In the genomic region with DNA sequence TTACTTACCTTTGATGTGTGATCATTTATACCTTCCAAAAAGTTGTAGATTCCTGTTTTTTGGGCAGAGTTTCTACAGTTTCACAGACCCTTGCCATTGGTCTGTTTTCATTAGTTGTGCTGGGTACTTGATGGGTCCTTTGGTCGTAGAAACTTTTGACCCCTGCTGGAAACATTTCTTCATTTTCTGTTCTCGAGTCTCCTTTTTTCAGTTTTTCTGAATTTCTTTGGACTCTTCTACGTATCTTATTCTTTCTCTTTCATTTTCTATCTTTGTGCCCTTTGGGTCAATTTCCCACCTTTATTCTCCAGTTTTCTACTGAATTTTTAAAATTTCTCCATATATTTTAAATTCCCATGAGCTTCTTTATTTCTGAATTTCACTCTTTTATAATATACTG, we compare ENCODE assay signal across 26 cellular contexts. TPM values are rescaled to one million over a fixed set of nuclear protein-coding genes. Genes with fewer than 3 reads are reported as not detected.
DNase-seq lines count a peak whose midpoint lies in the region; ATAC-seq, FAIRE-seq and TF ChIP-seq lines count a peak whose summit lies in the region.
"Had no signal": no experiment of that assay in that cellular context is flagged by ENCODE, and none has a peak within 500 bp of the region (broad histone marks: within the 10 kb centered on the region; RNA-seq: fewer than 3 reads in every experiment).

No MANE protein-coding gene starts in this region.

- H3K27me3 ChIP-seq in GM23338 (ENCODE audit: insufficient read depth): no peaks in the 10 kb centered on the region
- H3K27me3 ChIP-seq in GM12878 (replicated peaks in 1 of 2; ENCODE audit: control insufficient read depth in 2 of 2, insufficient read depth in 2 of 2, low read length in 1 of 2): no peaks in the 10 kb centered on the region
- H3K27me3 ChIP-seq in vagina: no peaks in the 10 kb centered on the region
- H3K27me3 ChIP-seq: BLaER1, body of pancreas, left lung, Peyer's patch, suprapubic skin, uterus had no signal

- WGBS in GM12878 (ENCODE audit: insufficient coverage, insufficient replicate concordance, low lambda C conversion rate, missing lambda C conversion rate): 85% methylated on average over 3 of the region's 3 CpGs

- TF ChIP-seq RAD21 in GM12878 (IDR thresholded peaks at IDR 0.05; ENCODE audit: insufficient read depth, low read depth, low read length): no peak

- H3K9me3 Mint-ChIP-seq in activated CD4-positive, alpha-beta memory T cell treated with anti-CD3 and anti-CD28 coated beads, Interleukin-2, amount 10 ng/mL, durations not matched to agents 7 days and 5 days: peaks cover 13% of the 10 kb centered on the region
- peaks cover 10% of the 10 kb centered on the region for H3K9me3 Mint-ChIP-seq in activated CD4-positive, alpha-beta memory T cell treated with anti-CD3 and anti-CD28 coated beads for 36 hours
- H3K9me3 Mint-ChIP-seq in GM23338 (peaks cover 7% of the 10 kb centered on the region), osteocyte (ENCODE audit: unreplicated experiment) (peaks cover 8% of the 10 kb centered on the region), nephron progenitor cell (peaks cover 28% of the 10 kb centered on the region)

- H2AFZ ChIP-seq in GM23338 (no peak overlapping the region), GM12878 (ENCODE audit: control insufficient read depth, low read depth, low read length) (no peak overlapping the region)

- 0 out of 2 replicates have a peak overlapping the region, but pooled peaks have one; percentile 18 for H3K4me2 ChIP-seq in GM23338
- peak overlapping the region; percentile 26 for H3K4me2 ChIP-seq in GM12878 (ENCODE audit: control insufficient read depth, insufficient read depth)
- H3K4me2 ChIP-seq: BLaER1 had no signal

- H3K36me3 Mint-ChIP-seq in activated CD4-positive, alpha-beta memory T cell treated with anti-CD3 and anti-CD28 coated beads, Interleukin-2, amount 10 ng/mL, durations not matched to agents 7 days and 5 days (ENCODE audit: low read depth): peaks cover 11% of the 10 kb centered on the region
- H3K36me3 Mint-ChIP-seq in activated CD4-positive, alpha-beta memory T cell treated with anti-CD3 and anti-CD28 coated beads for 36 hours: peaks cover 7% of the 10 kb centered on the region
- H3K36me3 Mint-ChIP-seq in GM23338 (ENCODE audit: low read depth) (peaks cover 14% of the 10 kb centered on the region; the same call in 2 of the 3 replicates), osteocyte (ENCODE audit: unreplicated experiment) (peaks cover 7% of the 10 kb centered on the region), nephron progenitor cell (ENCODE audit: low read depth) (peaks cover 20% of the 10 kb centered on the region)

- H3F3A ChIP-seq in GM23338 (replicated peaks; ENCODE audit: low read depth): no peaks in the 10 kb centered on the region

- H3K9me3 ChIP-seq in GM12878 (replicated peaks; ENCODE audit: control insufficient read depth, insufficient read depth, low read length): peaks cover 6% of the 10 kb centered on the region
- H3K9me3 ChIP-seq in vagina: no peaks in the 10 kb centered on the region
- H3K9me3 ChIP-seq: body of pancreas, Peyer's patch, uterus had no signal

- TF ChIP-seq EP300 in GM12878 (IDR thresholded peaks at IDR 0.05; ENCODE audit: borderline replicate concordance in 1 of 2, control insufficient read depth in 1 of 2, low read depth in 2 of 2, low read length in 2 of 2): no peak

- H3K9ac ChIP-seq in GM12878 (ENCODE audit: control insufficient read depth, insufficient read depth, low read length): no peak overlapping the region
- H3K9ac ChIP-seq: BLaER1 had no signal

- H3K4me1 ChIP-seq in GM23338 (ENCODE audit: insufficient read depth): peaks cover 11% of the 10 kb centered on the region; the same call in 1 of the 2 replicates
- no peaks in the 10 kb centered on the region for H3K4me1 ChIP-seq in GM12878 (ENCODE audit: control insufficient read depth, insufficient read depth, low read length)
- peaks cover 50% of the 10 kb centered on the region for H3K4me1 ChIP-seq in vagina
- H3K4me1 ChIP-seq: BLaER1, uterus had no signal

- DNase-seq in activated CD4-positive, alpha-beta memory T cell treated with anti-CD3 and anti-CD28 coated beads, Interleukin-2, amount 10 ng/mL, durations not matched to agents 7 days and 5 days: no peak
- no peak for DNase-seq in activated CD4-positive, alpha-beta memory T cell treated with anti-CD3 and anti-CD28 coated beads for 36 hours
- DNase-seq in GM23338 (ENCODE audit: low spot score) (no peak), GM12878 (ENCODE audit: low read depth, low spot score) (no peak), osteocyte (ENCODE audit: extremely low spot score, unreplicated experiment) (no peak), nephron progenitor cell (no peak), NCI-H2227 (lab: John Stamatoyannopoulos, UW; ENCODE audit: unreplicated experiment) (no peak), vagina (ENCODE audit: extremely low spot score in 2 of 2) (no peak)
- DNase-seq: 8988T; activated CD8-positive, alpha-beta memory T cell treated with anti-CD3 and anti-CD28 coated beads for 24 hours; body of pancreas; glutamatergic neuron; Kasumi-1; left lung; NCI-H1092; NCI-H2081; NCI-H446 treated with DMSO at 0.1 percent for 48 hours; NK-92 treated with Interleukin-12 subunit alpha and Interleukin-12 subunit beta, amount 100 ng/mL, for 24 hours; Peyer's patch; stimulated activated CD8-positive, alpha-beta memory T cell treated with anti-CD3 and anti-CD28 coated beads, Interleukin-4, amount 100 ng/mL, for 48 hours; T1000; uterus had no signal

- H3K4me1 Mint-ChIP-seq in activated CD4-positive, alpha-beta memory T cell treated with anti-CD3 and anti-CD28 coated beads, Interleukin-2, amount 10 ng/mL, durations not matched to agents 7 days and 5 days: peaks cover 13% of the 10 kb centered on the region
- H3K4me1 Mint-ChIP-seq in activated CD4-positive, alpha-beta memory T cell treated with anti-CD3 and anti-CD28 coated beads for 36 hours (ENCODE audit: low read depth): peaks cover 21% of the 10 kb centered on the region
- peaks cover 29% of the 10 kb centered on the region for H3K4me1 Mint-ChIP-seq in GM23338
- H3K4me1 Mint-ChIP-seq in osteocyte (ENCODE audit: unreplicated experiment): peaks cover 47% of the 10 kb centered on the region
- H3K4me1 Mint-ChIP-seq in nephron progenitor cell: peaks cover 21% of the 10 kb centered on the region

- H4K20me1 ChIP-seq in GM23338 (replicated peaks; ENCODE audit: insufficient read depth) (no peaks in the 10 kb centered on the region; the same call in 1 of the 2 replicates), GM12878 (ENCODE audit: control insufficient read depth, insufficient read depth) (no peaks in the 10 kb centered on the region)

- in situ Hi-C loops in GM12878 (cut with MboI): no loop called here

- CTCF ChIA-PET in activated CD4-positive, alpha-beta memory T cell treated with anti-CD3 and anti-CD28 coated beads, Interleukin-2, amount 10 ng/mL, durations not matched to agents 7 days and 5 days (lab: Charles Lee): no interaction called here
- CTCF ChIA-PET in activated CD4-positive, alpha-beta memory T cell treated with anti-CD3 and anti-CD28 coated beads for 36 hours (lab: Charles Lee): no interaction called here
- CTCF ChIA-PET in GM12878 (lab: Yijun Ruan, JAX): interaction anchor here (0.7 kb wide), 1 partner anchor 23 kb away, joined by 3 read pairs; no protein-coding TSS in a partner anchor

- H3K27me3 Mint-ChIP-seq in activated CD4-positive, alpha-beta memory T cell treated with anti-CD3 and anti-CD28 coated beads, Interleukin-2, amount 10 ng/mL, durations not matched to agents 7 days and 5 days: no peaks in the 10 kb centered on the region
- H3K27me3 Mint-ChIP-seq in activated CD4-positive, alpha-beta memory T cell treated with anti-CD3 and anti-CD28 coated beads for 36 hours: no peaks in the 10 kb centered on the region
- H3K27me3 Mint-ChIP-seq in GM23338 (ENCODE audit: insufficient read depth, low read depth, poor library complexity) (peaks cover 3% of the 10 kb centered on the region), osteocyte (ENCODE audit: unreplicated experiment) (no peaks in the 10 kb centered on the region), nephron progenitor cell (ENCODE audit: low read depth, poor library complexity) (no peaks in the 10 kb centered on the region)
- H3K27me3 Mint-ChIP-seq: activated naive CD8-positive, alpha-beta T cell had no signal

- no peak for FAIRE-seq in GM12878 (lab: Jason Lieb, UNC)

- H3K27ac ChIP-seq in GM23338 (ENCODE audit: low read depth) (no peak overlapping the region), GM12878 (ENCODE audit: control insufficient read depth, insufficient read depth) (peak overlapping the region; percentile 42; the same call in 1 of the 2 replicates), vagina (no peak overlapping the region)
- H3K27ac ChIP-seq: BLaER1, body of pancreas, left lung, Peyer's patch, suprapubic skin had no signal

- no peaks in the 10 kb centered on the region; the same call in 1 of the 2 replicates for H3K9me2 ChIP-seq in GM23338 (ENCODE audit: insufficient read depth)

- H3K4me3 ChIP-seq in GM23338 (no peak overlapping the region), GM12878 (no peak overlapping the region), vagina (no peak overlapping the region)
- H3K4me3 ChIP-seq: BLaER1, body of pancreas, left lung, Peyer's patch, suprapubic skin, uterus had no signal

- intact Hi-C loops in activated CD4-positive, alpha-beta memory T cell treated with anti-CD3 and anti-CD28 coated beads for 36 hours (cut with micrococcal nuclease): no loop called here
- intact Hi-C loops in GM12878 (cut with micrococcal nuclease; ENCODE audit: unreplicated experiment): no loop called here
- intact Hi-C loops in vagina (cut with DNase I): no loop called here

- no peaks in the 10 kb centered on the region for H3K36me3 ChIP-seq in GM23338 (ENCODE audit: insufficient read depth)
- H3K36me3 ChIP-seq in GM12878 (ENCODE audit: control insufficient read depth in 2 of 2, insufficient read depth in 2 of 2, low read length in 1 of 2): no peaks in the 10 kb centered on the region
- H3K36me3 ChIP-seq in vagina: no peaks in the 10 kb centered on the region
- H3K36me3 ChIP-seq: left lung, Peyer's patch, suprapubic skin, uterus had no signal

- no peak for TF ChIP-seq POLR2A in GM12878 (IDR thresholded peaks at IDR 0.05; ENCODE audit: low read depth, low read length)
- no peak for TF ChIP-seq POLR2A in vagina (IDR thresholded peaks at IDR 0.05)

- SMC1A ChIA-PET in GM12878 (lab: Charles Lee; ENCODE audit: uncharacterized antibody, unreplicated experiment): interaction anchor here (0.7 to 1.3 kb wide), 3 partner anchors 9 to 177 kb away, joined by 3 read pairs; no protein-coding TSS in a partner anchor

- no peak for TF ChIP-seq CTCF in GM23338 (conservative IDR thresholded peaks at IDR 0.05; ENCODE audit: low read depth in 2 of 2)
- TF ChIP-seq CTCF in GM12878 (IDR thresholded peaks at IDR 0.05 in 2 of 3, conservative IDR thresholded peaks at IDR 0.05 in 1 of 3; ENCODE audit: control insufficient read depth in 2 of 3, extremely low read depth in 1 of 3, insufficient read depth in 1 of 3, low read depth in 3 of 3, low read length in 3 of 3): no peak
- no peak for TF ChIP-seq CTCF in osteocyte (IDR thresholded peaks at IDR 0.05)
- TF ChIP-seq CTCF in nephron progenitor cell (IDR thresholded peaks at IDR 0.05): no peak
- no peak for TF ChIP-seq CTCF in vagina (IDR thresholded peaks at IDR 0.05)

- ATAC-seq in GM23338 (no peak), GM12878 (no peak; the same call in 2 of the 3 replicates)
- ATAC-seq: body of pancreas, left lung had no signal

- POLR2A ChIA-PET in activated CD4-positive, alpha-beta memory T cell treated with anti-CD3 and anti-CD28 coated beads, Interleukin-2, amount 10 ng/mL, durations not matched to agents 7 days and 5 days (lab: Charles Lee): no interaction called here
- POLR2A ChIA-PET in activated CD4-positive, alpha-beta memory T cell treated with anti-CD3 and anti-CD28 coated beads for 36 hours (lab: Charles Lee): no interaction called here
- POLR2A ChIA-PET in GM12878 (lab: Charles Lee): no interaction called here

- H3K79me2 ChIP-seq in GM23338 (replicated peaks; ENCODE audit: insufficient read depth): peaks cover 93% of the 10 kb centered on the region
- H3K79me2 ChIP-seq in GM12878 (ENCODE audit: control insufficient read depth, insufficient read depth, low read length): peaks cover 64% of the 10 kb centered on the region

- no TSS peak for BruUV-seq in GM12878 (replicated peaks; lab: Mats Ljungman, UMichigan)

- H3K4me3 Mint-ChIP-seq in activated CD4-positive, alpha-beta memory T cell treated with anti-CD3 and anti-CD28 coated beads, Interleukin-2, amount 10 ng/mL, durations not matched to agents 7 days and 5 days: peak overlapping the region; percentile 21
- no peak overlapping the region for H3K4me3 Mint-ChIP-seq in activated CD4-positive, alpha-beta memory T cell treated with anti-CD3 and anti-CD28 coated beads for 36 hours
- H3K4me3 Mint-ChIP-seq in GM23338 (no peak overlapping the region), osteocyte (ENCODE audit: unreplicated experiment) (peak overlapping the region; percentile 54), nephron progenitor cell (no peak overlapping the region)
- H3K4me3 Mint-ChIP-seq: activated naive CD8-positive, alpha-beta T cell; activated T-helper 1 cell treated with anti-CD3 and anti-CD28 coated beads, Interleukin-12 subunit alpha, Interleukin-12 subunit beta, Interleukin-2, Interleukin-4 antibody, amounts not matched to agents 30 ng/mL and 10 ng/mL and 1 ng/mL, durations not matched to agents 14 hours and 24 hours and 36 hours had no signal

- RAD21 ChIA-PET in GM12878 (lab: Charles Lee; ENCODE audit: unreplicated experiment): interaction anchor here (0.6 kb wide), 1 partner anchor 9 kb away, joined by 3 read pairs; no protein-coding TSS in a partner anchor

- H3K27ac Mint-ChIP-seq in activated CD4-positive, alpha-beta memory T cell treated with anti-CD3 and anti-CD28 coated beads, Interleukin-2, amount 10 ng/mL, durations not matched to agents 7 days and 5 days: no peak overlapping the region
- H3K27ac Mint-ChIP-seq in activated CD4-positive, alpha-beta memory T cell treated with anti-CD3 and anti-CD28 coated beads for 36 hours: no peak overlapping the region
- H3K27ac Mint-ChIP-seq in GM23338 (no peak overlapping the region; the same call in 1 of the 2 replicates), osteocyte (ENCODE audit: unreplicated experiment) (peak overlapping the region; percentile 97), nephron progenitor cell (no peak overlapping the region)
- H3K27ac Mint-ChIP-seq: activated naive CD8-positive, alpha-beta T cell; activated T-helper 1 cell treated with anti-CD3 and anti-CD28 coated beads, Interleukin-12 subunit alpha, Interleukin-12 subunit beta, Interleukin-2, Interleukin-4 antibody, amounts not matched to agents 30 ng/mL and 10 ng/mL and 1 ng/mL, durations not matched to agents 14 hours and 24 hours and 36 hours had no signal

RNA-seq across cellular contexts. Expression of a gene that starts 16.7 kb away (rescaled TPM):
- 10 to 100 TPM; 73.5 to 87.0 TPM for total RNA-seq in activated CD4-positive, alpha-beta memory T cell treated with anti-CD3 and anti-CD28 coated beads, Interleukin-2, amount 10 ng/mL, durations not matched to agents 7 days and 5 days
- 10 to 100 TPM; 85.7 to 87.6 TPM for total RNA-seq in activated CD4-positive, alpha-beta memory T cell treated with anti-CD3 and anti-CD28 coated beads for 36 hours
- 232 and 321 TPM in 2 replicates for total RNA-seq in GM23338 (2014; rRNA removed; shearing (Covaris generic))
- polyA plus RNA-seq in GM23338 (2016; fragmentation: Nextera tagmentation; extraction: Ambion mirVana): 135 and 143 TPM in 2 replicates
- total RNA-seq in GM12878 (2013; cell fraction: nucleolus; rRNA removed): 61.1 and 67.3 TPM in 2 replicates
- total RNA-seq in GM12878 (2014; rRNA removed): 37.1 and 53.6 TPM in 2 replicates
- total RNA-seq in GM12878 (2014; rRNA removed; fragmentation: Illumina TruSeq; extraction: Trizol): 62.5 and 73.3 TPM in 2 replicates
- total RNA-seq in GM12878 (2021): 45.6 and 57.4 TPM in 2 replicates
- 148 TPM for polyA plus RNA-seq in GM12878 (2011; ENCODE audit: low read depth)
- 137 and 319 TPM in 2 replicates for polyA plus RNA-seq in GM12878 (2011; rRNA removed)
- 23.7 and 33.5 TPM in 2 replicates for polyA plus RNA-seq in GM12878 (2011; cell fraction: cytosol; rRNA removed)
- 24.0 and 25.8 TPM in 2 replicates for polyA plus RNA-seq in GM12878 (2011; cell fraction: nucleus; rRNA removed)
- polyA plus RNA-seq in GM12878 (2012): 216 and 265 TPM in 2 replicates
- polyA plus RNA-seq in GM12878 (2014; fragmentation: Illumina TruSeq; extraction: Trizol): 78.4 and 128 TPM in 2 replicates
- 10 to 100 TPM; 36.4 to 48.5 TPM for polyA plus RNA-seq in GM12878 (2014; fragmentation: Nextera tagmentation; extraction: Ambion mirVana)
- polyA plus RNA-seq in GM12878 (2014; rRNA removed): 48.6 and 61.7 TPM in 2 replicates
- polyA plus RNA-seq in GM12878 (2016; fragmentation: Nextera tagmentation; extraction: Ambion mirVana): 100 to 1,000 TPM; 103 to 104 TPM
- polyA minus RNA-seq in GM12878 (2011; rRNA and poly(A)+ RNA removed): 33.3 and 33.7 TPM in 2 replicates
- 19.3 and 19.4 TPM in 2 replicates for polyA minus RNA-seq in GM12878 (2011; cell fraction: cytosol; rRNA and poly(A)+ RNA removed)
- 19.9 and 23.6 TPM in 2 replicates for polyA minus RNA-seq in GM12878 (2011; cell fraction: nucleus; rRNA and poly(A)+ RNA removed)
- 97.6 and 102 TPM in 2 replicates for total RNA-seq in osteocyte
- total RNA-seq in vagina: 36.8 TPM

RNA-seq across cellular contexts. Expression of a gene that starts 17.0 kb away (rescaled TPM):
- total RNA-seq in activated CD4-positive, alpha-beta memory T cell treated with anti-CD3 and anti-CD28 coated beads, Interleukin-2, amount 10 ng/mL, durations not matched to agents 7 days and 5 days: 10 to 100 TPM; 45.5 to 49.0 TPM
- total RNA-seq in activated CD4-positive, alpha-beta memory T cell treated with anti-CD3 and anti-CD28 coated beads for 36 hours: 10 to 100 TPM; 40.6 to 41.9 TPM
- total RNA-seq in GM23338 (2014; rRNA removed; shearing (Covaris generic)): 52.6 and 60.0 TPM in 2 replicates
- 92.5 and 109 TPM in 2 replicates for polyA plus RNA-seq in GM23338 (2016; fragmentation: Nextera tagmentation; extraction: Ambion mirVana)
- total RNA-seq in GM12878 (2013; cell fraction: nucleolus; rRNA removed): 114 and 119 TPM in 2 replicates
- total RNA-seq in GM12878 (2014; rRNA removed): 23.2 and 32.5 TPM in 2 replicates
- 39.7 and 41.0 TPM in 2 replicates for total RNA-seq in GM12878 (2014; rRNA removed; fragmentation: Illumina TruSeq; extraction: Trizol)
- 26.9 and 28.9 TPM in 2 replicates for total RNA-seq in GM12878 (2021)
- polyA plus RNA-seq in GM12878 (2011; ENCODE audit: low read depth): 45.0 TPM
- polyA plus RNA-seq in GM12878 (2011; rRNA removed): 89.4 and 153 TPM in 2 replicates
- 24.3 and 32.8 TPM in 2 replicates for polyA plus RNA-seq in GM12878 (2011; cell fraction: cytosol; rRNA removed)
- polyA plus RNA-seq in GM12878 (2011; cell fraction: nucleus; rRNA removed): 55.0 and 62.4 TPM in 2 replicates
- 49.8 and 66.4 TPM in 2 replicates for polyA plus RNA-seq in GM12878 (2012)
- polyA plus RNA-seq in GM12878 (2014; fragmentation: Illumina TruSeq; extraction: Trizol): 50.7 and 57.0 TPM in 2 replicates
- polyA plus RNA-seq in GM12878 (2014; fragmentation: Nextera tagmentation; extraction: Ambion mirVana): 10 to 100 TPM; 67.4 to 92.0 TPM
- 24.3 and 32.9 TPM in 2 replicates for polyA plus RNA-seq in GM12878 (2014; rRNA removed)
- 10 to 100 TPM; 66.6 to 72.1 TPM for polyA plus RNA-seq in GM12878 (2016; fragmentation: Nextera tagmentation; extraction: Ambion mirVana)
- polyA minus RNA-seq in GM12878 (2011; rRNA and poly(A)+ RNA removed): 42.0 and 52.8 TPM in 2 replicates
- polyA minus RNA-seq in GM12878 (2011; cell fraction: cytosol; rRNA and poly(A)+ RNA removed): 12.5 and 13.5 TPM in 2 replicates
- polyA minus RNA-seq in GM12878 (2011; cell fraction: nucleus; rRNA and poly(A)+ RNA removed): 68.3 and 90.7 TPM in 2 replicates
- 51.2 and 52.4 TPM in 2 replicates for total RNA-seq in osteocyte
- total RNA-seq in vagina: 50.6 TPM

RNA-seq across cellular contexts. Expression of a gene that starts 41.9 kb away (rescaled TPM):
- under 1 TPM; 0.28 to 0.50 TPM for total RNA-seq in activated CD4-positive, alpha-beta memory T cell treated with anti-CD3 and anti-CD28 coated beads, Interleukin-2, amount 10 ng/mL, durations not matched to agents 7 days and 5 days
- total RNA-seq in activated CD4-positive, alpha-beta memory T cell treated with anti-CD3 and anti-CD28 coated beads for 36 hours: under 1 TPM; 0.31 to 0.34 TPM
- total RNA-seq in GM23338 (2014; rRNA removed; shearing (Covaris generic)): 21.2 and 29.2 TPM in 2 replicates
- polyA plus RNA-seq in GM23338 (2016; fragmentation: Nextera tagmentation; extraction: Ambion mirVana) (22.7 and 24.5 TPM in 2 replicates), GM12878 (2011; rRNA removed) (not detected in 2 replicates), GM12878 (2014; fragmentation: Illumina TruSeq; extraction: Trizol) (not detected in 2 replicates), GM12878 (2014; fragmentation: Nextera tagmentation; extraction: Ambion mirVana) (under 1 TPM in 1 of 2 experiments, not detected in 1; 0.05 TPM), GM12878 (2014; rRNA removed) (not detected in 2 replicates), GM12878 (2016; fragmentation: Nextera tagmentation; extraction: Ambion mirVana) (not detected)
- not detected in 2 replicates for total RNA-seq in GM12878 (2013; cell fraction: nucleolus; rRNA removed)
- total RNA-seq in GM12878 (2014; rRNA removed) (not detected in 2 replicates), GM12878 (2014; rRNA removed; fragmentation: Illumina TruSeq; extraction: Trizol) (not detected in 2 replicates), GM12878 (2021) (not detected in 2 replicates), osteocyte (6.6 and 6.9 TPM in 2 replicates), vagina (16.0 TPM)
- polyA plus RNA-seq in GM12878 (2011; ENCODE audit: low read depth): not detected
- not detected in 2 replicates for polyA plus RNA-seq in GM12878 (2011; cell fraction: cytosol; rRNA removed)
- polyA plus RNA-seq in GM12878 (2011; cell fraction: nucleus; rRNA removed): 0.18 TPM in 1 of 2 replicates, not detected in the other
- polyA plus RNA-seq in GM12878 (2012): not detected in 2 replicates
- polyA minus RNA-seq in GM12878 (2011; rRNA and poly(A)+ RNA removed): not detected in 2 replicates
- not detected in 2 replicates for polyA minus RNA-seq in GM12878 (2011; cell fraction: cytosol; rRNA and poly(A)+ RNA removed)
- not detected in 2 replicates for polyA minus RNA-seq in GM12878 (2011; cell fraction: nucleus; rRNA and poly(A)+ RNA removed)

Comparison
In these comparisons a context has a peak if more than half of its experiments do, and no peak if none do; other contexts are left out.
1. H3K4me3 Mint-ChIP-seq: peak in activated CD4-positive, alpha-beta memory T cell treated with anti-CD3 and anti-CD28 coated beads, Interleukin-2, amount 10 ng/mL, durations not matched to agents 7 days and 5 days (single experiment) and osteocyte (single experiment); none in activated CD4-positive, alpha-beta memory T cell treated with anti-CD3 and anti-CD28 coated beads for 36 hours (single experiment), GM23338 (single experiment) and nephron progenitor cell (single experiment).